Comparison of ENCODE assay signal across 33 cellular contexts in the genomic region with DNA sequence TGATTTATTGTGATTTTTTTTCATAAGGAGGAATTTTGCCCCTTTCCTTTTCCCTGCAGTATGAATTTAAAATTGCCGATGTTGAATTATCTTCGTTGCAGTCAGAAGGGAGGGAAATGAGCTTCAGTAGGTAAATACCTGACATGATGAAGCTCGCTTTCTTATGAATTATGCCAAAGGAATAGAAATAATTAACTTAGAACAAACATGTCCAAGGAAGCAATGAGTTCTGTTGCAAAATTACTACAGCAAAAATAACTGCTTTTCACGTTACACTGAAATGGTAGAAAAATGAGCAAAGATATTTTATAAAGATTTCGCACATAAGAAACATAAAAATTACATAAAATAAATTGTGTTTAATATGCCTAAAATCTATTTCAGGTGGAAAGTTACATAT.
"Had no signal": no experiment of that assay in that cellular context is flagged by ENCODE, and none has a peak within 500 bp of the region (broad histone marks: within the 10 kb centered on the region; RNA-seq: fewer than 3 reads in every experiment).

No MANE protein-coding gene starts in this region.

- FAIRE-seq: astrocyte had no signal

- H3K9me3 ChIP-seq: body of pancreas, breast epithelium had no signal

- DNase-seq: activated B cell treated with CpG ODN at 0.5 μM for 24 hours; activated CD4-positive, alpha-beta memory T cell treated with anti-CD3 and anti-CD28 coated beads for 36 hours; activated CD4-positive, alpha-beta T cell treated with anti-CD3 and anti-CD28 coated beads for 4 hours; activated CD4-positive, alpha-beta T cell treated with anti-CD3 and anti-CD28 coated beads, Interleukin-2, amount 10 ng/mL, durations not matched to agents 24 days and 14 days; activated CD4-positive, alpha-beta T cell treated with anti-CD3 and anti-CD28 coated beads, Interleukin-2, amount 50 U/mL, for 1 hour; activated CD4-positive, alpha-beta T cell treated with anti-CD3 and anti-CD28 coated beads, Interleukin-2, amount 50 U/mL, for 4 hours; activated CD4-positive, CD25-positive, alpha-beta regulatory T cell treated with anti-CD3 and anti-CD28 coated beads, Interleukin-2, amount 50 U/mL, for 72 hours; activated CD8-positive, alpha-beta memory T cell treated with anti-CD3 and anti-CD28 coated beads, Interleukin-2, amount 50 U/mL, for 4 hours; activated CD8-positive, alpha-beta T cell treated with anti-CD3 and anti-CD28 coated beads for 36 hours; activated effector memory CD4-positive, alpha-beta T cell treated with anti-CD3 and anti-CD28 coated beads, Interleukin-2, amount 50 U/mL, for 16 hours; activated gamma-delta T cell treated with Interleukin-2 at 50 U/mL for 16 hours; activated naive CD4-positive, alpha-beta T cell; activated naive CD4-positive, alpha-beta T cell treated with anti-CD3 and anti-CD28 coated beads for 36 hours; activated naive CD4-positive, alpha-beta T cell treated with anti-CD3 and anti-CD28 coated beads, Interleukin-2, amount 50 U/mL, for 16 hours; activated naive CD8-positive, alpha-beta T cell treated with anti-CD3 and anti-CD28 coated beads for 36 hours; activated T-cell treated with anti-CD3 and anti-CD28 coated beads for 4 hours; activated T-cell treated with anti-CD3 and anti-CD28 coated beads, Interleukin-2, amount 50 U/mL, for 1 hour; activated T-cell treated with anti-CD3 and anti-CD28 coated beads, Interleukin-2, amount 50 U/mL, for 4 hours; activated T-cell treated with anti-CD3 and anti-CD28 coated beads, Interleukin-2, amount 50 U/mL, for 72 hours; adrenal gland; amniotic stem cell; aorta; body of pancreas; brain microvascular endothelial cell; central memory CD4-positive, alpha-beta T cell; T-helper 1 cell; T-helper 2 cell; T-helper 9 cell had no signal

- H3K36me3 ChIP-seq: adrenal gland, brain microvascular endothelial cell, breast epithelium had no signal

- ATAC-seq: activated CD8-positive, alpha-beta T cell treated with anti-CD3 and anti-CD28 coated beads for 36 hours; activated naive CD4-positive, alpha-beta T cell treated with anti-CD3 and anti-CD28 coated beads, Interleukin-2, amount 50 U/mL, for 72 hours; activated T-cell treated with anti-CD3 and anti-CD28 coated beads, Interleukin-2, amount 50 U/mL, for 4 hours; activated T-cell treated with anti-CD3 and anti-CD28 coated beads, Interleukin-2, amount 50 U/mL, for 72 hours; activated T-helper 17 cell treated with anti-CD3 and anti-CD28 coated beads, Interleukin-2, amount 50 U/mL, for 72 hours; body of pancreas had no signal

- H3K27ac ChIP-seq: adrenal gland, body of pancreas, brain microvascular endothelial cell, breast epithelium, VCaP had no signal

- H3K4me3 ChIP-seq: adrenal gland, body of pancreas, breast epithelium had no signal

- H3K4me1 ChIP-seq: adrenal gland, body of pancreas, breast epithelium had no signal

- H3K27me3 ChIP-seq: adrenal gland, body of pancreas, brain microvascular endothelial cell, breast epithelium had no signal
